Comparison of ENCODE assay signal across 8 cellular contexts in the genomic region with DNA sequence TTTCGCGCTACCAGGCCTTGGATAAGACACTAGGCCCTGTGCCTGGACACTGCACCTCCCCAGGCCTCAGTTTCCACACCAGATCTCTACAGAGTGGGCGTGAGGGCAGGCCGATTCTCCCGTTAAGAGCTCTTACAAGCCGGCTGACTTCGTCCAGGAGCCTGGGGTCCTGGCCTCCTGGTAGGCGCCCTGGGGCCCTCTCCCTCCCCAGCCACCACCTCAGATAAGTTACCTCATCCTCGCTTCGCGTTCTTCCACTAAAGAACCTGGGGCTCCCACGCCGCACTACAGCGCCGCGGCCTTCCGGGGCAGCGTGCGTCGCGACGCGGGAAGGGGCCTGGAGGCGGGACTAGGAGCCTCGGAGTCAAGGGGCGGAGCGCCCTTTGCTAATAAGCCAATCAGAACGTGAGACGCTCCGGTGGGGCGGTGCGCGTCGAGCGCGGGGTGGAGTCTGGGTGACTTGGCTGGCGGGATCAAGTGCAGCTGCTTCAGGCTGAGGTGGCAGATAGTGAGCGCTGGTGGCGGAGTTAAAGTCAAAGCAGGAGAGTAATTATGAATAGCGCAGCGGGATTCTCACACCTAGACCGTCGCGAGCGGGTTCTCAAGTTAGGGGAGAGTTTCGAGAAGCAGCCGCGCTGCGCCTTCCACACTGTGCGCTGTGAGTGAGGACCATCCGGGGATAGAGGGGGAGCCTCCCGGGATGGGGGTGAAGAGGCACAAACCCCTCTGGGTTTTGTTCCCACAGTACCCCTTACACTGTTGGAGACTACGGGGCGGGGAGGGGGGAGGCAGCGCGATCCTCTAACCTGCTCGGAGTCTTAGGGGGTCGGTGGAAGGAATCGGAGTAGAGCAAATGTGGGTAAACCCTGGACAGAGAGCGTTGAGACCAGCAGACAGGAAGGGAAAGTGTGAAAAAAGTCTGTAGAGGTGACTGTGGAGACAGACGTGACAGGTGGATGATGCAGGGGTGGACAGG. TPM values are rescaled to one million over a fixed set of nuclear protein-coding genes. Genes with fewer than 3 reads are reported as not detected.
DNase-seq lines count a peak whose midpoint lies in the region; ATAC-seq lines count a peak whose summit lies in the region.

Gene EAF2, plus strand, starts transcription at position 476 of the 976 bp plus-strand sequence. Its CDS starts 77 bp downstream, at position 553.
Gene IQCB1, minus strand, starts transcription at position 327 of the 976 bp plus-strand sequence. CDS start 6,100 bp downstream, outside the sequence.

- peak within 1 kb of the TSS; percentile 89 for H3K4me3 ChIP-seq in BLaER1

- intact Hi-C loops in activated CD4-positive, alpha-beta T cell treated with anti-CD3 and anti-CD28 coated beads, Interleukin-2, amount 10 ng/mL, durations not matched to agents 24 days and 14 days (cut with micrococcal nuclease), result loop anchor here (1.0 to 10.0 kb wide), 7 partner anchors 86 to 550 kb away; partner anchors contain the start of genes FAM162A, GOLGB1 and HCLS1

- H3K9me3 ChIP-seq in BLaER1, result peaks cover 8% of the 10 kb centered on the region

- DNase-seq in NCI-H526 treated with DMSO at 0.1 percent for 48 hours (lab: John Stamatoyannopoulos, UW) (peak; percentile 94), cortex of kidney (lab: John Stamatoyannopoulos, UW) (peak; percentile 23), left kidney (ENCODE audit: low read depth, low spot score) (peak; percentile 98)
- peak; percentile 99 for DNase-seq in activated CD4-positive, alpha-beta T cell treated with anti-CD3 and anti-CD28 coated beads, Interleukin-2, amount 10 ng/mL, durations not matched to agents 24 days and 14 days
- peak; percentile 94 to 95 for DNase-seq in stimulated activated CD4-positive, alpha-beta T cell treated with anti-CD3 and anti-CD28 coated beads, Interleukin-2, amount 100 ng/mL, for 24 hours

- no peaks in the 10 kb centered on the region for H3K27me3 Mint-ChIP-seq in activated CD4-positive, alpha-beta T cell treated with anti-CD3 and anti-CD28 coated beads, Interleukin-2, amount 10 ng/mL, durations not matched to agents 24 days and 14 days

- peaks cover 14% of the 10 kb centered on the region; the same call in 1 of the 2 replicates for H4K20me1 ChIP-seq in BLaER1

- peak within 1 kb of the TSS; percentile 97 for H3K9ac ChIP-seq in BLaER1

- H3K4me1 ChIP-seq in BLaER1, result peaks cover 32% of the 10 kb centered on the region

- H3K4me2 ChIP-seq in BLaER1, result peak within 1 kb of the TSS; percentile 95

- peaks cover 41% of the 10 kb centered on the region for H3K4me1 Mint-ChIP-seq in activated CD4-positive, alpha-beta T cell treated with anti-CD3 and anti-CD28 coated beads, Interleukin-2, amount 10 ng/mL, durations not matched to agents 24 days and 14 days

- peak within 1 kb of the TSS; percentile 90 for H3K4me3 Mint-ChIP-seq in activated CD4-positive, alpha-beta T cell treated with anti-CD3 and anti-CD28 coated beads, Interleukin-2, amount 10 ng/mL, durations not matched to agents 24 days and 14 days

- peak within 1 kb of the TSS; percentile 96 for H3K27ac Mint-ChIP-seq in activated CD4-positive, alpha-beta T cell treated with anti-CD3 and anti-CD28 coated beads, Interleukin-2, amount 10 ng/mL, durations not matched to agents 24 days and 14 days

- peaks cover 35% of the 10 kb centered on the region for H3K36me3 Mint-ChIP-seq in activated CD4-positive, alpha-beta T cell treated with anti-CD3 and anti-CD28 coated beads, Interleukin-2, amount 10 ng/mL, durations not matched to agents 24 days and 14 days (ENCODE audit: low read depth)

- peaks cover 43% of the 10 kb centered on the region for H3K36me3 ChIP-seq in BLaER1

- H3K9me3 Mint-ChIP-seq in activated CD4-positive, alpha-beta T cell treated with anti-CD3 and anti-CD28 coated beads, Interleukin-2, amount 10 ng/mL, durations not matched to agents 24 days and 14 days, result no peaks in the 10 kb centered on the region

- peak within 1 kb of the TSS; percentile 93 for H3K27ac ChIP-seq in BLaER1

- H3K27me3 ChIP-seq in BLaER1, result no peaks in the 10 kb centered on the region

- ATAC-seq in GM19324 (IDR thresholded peaks at IDR 0.05; ENCODE audit: low FRiP score, unreplicated experiment), result peak; percentile 99
- peak; percentile 97 for ATAC-seq in HG03469 (IDR thresholded peaks at IDR 0.05; ENCODE audit: unreplicated experiment)

RNA-seq across cellular contexts. Expression of gene EAF2, which starts in this region (rescaled TPM):
- 13.7 and 14.5 TPM in 2 replicates for total RNA-seq in activated CD4-positive, alpha-beta T cell treated with anti-CD3 and anti-CD28 coated beads, Interleukin-2, amount 10 ng/mL, durations not matched to agents 24 days and 14 days

RNA-seq across cellular contexts. Expression of gene IQCB1, which starts in this region (rescaled TPM):
- total RNA-seq in activated CD4-positive, alpha-beta T cell treated with anti-CD3 and anti-CD28 coated beads, Interleukin-2, amount 10 ng/mL, durations not matched to agents 24 days and 14 days, result 49.1 and 51.6 TPM in 2 replicates

Comparison
In these comparisons a context has a peak if more than half of its experiments do, and no peak if none do; other contexts are left out.
1. Peak in every context shown above with its lines: DNase-seq, ATAC-seq, H3K4me3 ChIP-seq and H3K27ac ChIP-seq.
2. DNase-seq: peak in every context shown above with its lines; median percentile 99 in activated CD4-positive, alpha-beta T cell treated with anti-CD3 and anti-CD28 coated beads, Interleukin-2, amount 10 ng/mL, durations not matched to agents 24 days and 14 days; 98 in left kidney; 94 in stimulated activated CD4-positive, alpha-beta T cell treated with anti-CD3 and anti-CD28 coated beads, Interleukin-2, amount 100 ng/mL, for 24 hours; 94 in NCI-H526 treated with DMSO at 0.1 percent for 48 hours; 23 in cortex of kidney.